8 cellular contexts compared by ENCODE assay signal in the genomic region with DNA sequence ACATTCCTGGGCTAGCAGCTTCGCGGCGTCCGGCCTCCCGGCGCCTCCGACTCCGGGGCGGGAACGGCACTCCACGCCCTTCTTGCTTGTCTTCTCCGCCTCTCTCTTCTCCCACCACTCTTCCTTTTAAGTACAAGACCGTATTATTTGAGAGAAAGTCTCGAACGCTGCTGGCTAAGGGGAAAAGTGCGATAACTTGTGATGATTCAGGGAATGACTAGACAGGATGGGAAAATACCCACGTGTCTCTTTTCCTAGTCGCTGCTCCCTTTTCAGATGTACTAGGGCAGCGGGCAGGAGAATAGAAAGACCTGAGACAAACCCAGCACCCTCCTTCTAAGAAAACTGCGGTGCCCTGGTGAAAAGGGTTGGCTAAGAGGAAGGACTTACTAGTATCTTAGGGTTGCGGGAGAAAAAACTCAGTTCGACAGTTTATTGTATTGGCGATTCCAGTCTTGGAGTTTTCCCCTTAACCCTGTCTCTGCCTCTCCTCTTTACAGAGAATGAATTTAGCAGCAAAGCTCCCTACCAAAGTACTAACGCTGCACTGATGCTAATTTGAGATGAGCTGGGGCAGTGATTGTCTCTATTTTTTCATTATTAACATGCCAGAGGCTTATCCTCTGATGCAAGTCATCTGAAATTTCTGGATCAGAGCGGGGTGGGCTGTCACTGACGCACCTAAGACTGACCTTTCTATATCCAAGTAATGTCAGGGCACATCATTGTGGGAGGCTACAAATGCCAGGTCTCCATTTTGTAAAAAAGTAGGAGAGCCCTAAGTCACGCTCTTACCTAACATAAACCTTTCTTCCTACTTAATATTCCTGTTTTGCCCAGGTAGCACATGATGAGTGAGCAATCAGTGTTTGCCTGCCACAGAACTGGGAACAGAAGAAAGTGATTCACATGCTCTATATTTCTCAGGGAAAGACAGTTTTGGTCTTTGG. TPM values are rescaled to one million over a fixed set of nuclear protein-coding genes. Genes with fewer than 3 reads are reported as not detected.
A peak's percentile ranks its signal among the peaks of the same experiment; 100 is the strongest.
DNase-seq lines count a peak whose midpoint lies in the region; ATAC-seq, FAIRE-seq and TF ChIP-seq lines count a peak whose summit lies in the region.

No MANE protein-coding gene starts in this region.

- H3K4me3 ChIP-seq in CD8-positive, alpha-beta memory T cell (ENCODE audit: low read length): peak overlapping the region; percentile 22
- H3K4me3 ChIP-seq in gastroesophageal sphincter (peak overlapping the region; percentile 61 to 98), ovary (peak overlapping the region; percentile 65)

- ATAC-seq in gastroesophageal sphincter: peak; percentile 45

- peaks cover 12% of the 10 kb centered on the region for H3K4me1 ChIP-seq in CD8-positive, alpha-beta memory T cell (ENCODE audit: insufficient read depth, low read length)
- peaks cover 0 to 41% (median 0%) of the 10 kb centered on the region in 3 donors for H3K4me1 ChIP-seq in gastroesophageal sphincter
- no peaks in the 10 kb centered on the region for H3K4me1 ChIP-seq in ovary (ENCODE audit: insufficient read depth)

- TF ChIP-seq EP300 in gastroesophageal sphincter (IDR thresholded peaks at IDR 0.05): no peak
- TF ChIP-seq EP300 in ovary (IDR thresholded peaks at IDR 0.05): no peak

- POLR2A ChIA-PET in CD8-positive, alpha-beta memory T cell (lab: Charles Lee): no interaction called here
- POLR2A ChIA-PET in activated CD4-positive, alpha-beta memory T cell treated with anti-CD3 and anti-CD28 coated beads for 36 hours (lab: Charles Lee): no interaction called here

- TF ChIP-seq POLR2A in gastroesophageal sphincter (IDR thresholded peaks at IDR 0.05) (no peak), ovary (IDR thresholded peaks at IDR 0.05) (peak; percentile 59)

- 5 to 9% methylated on average over 6 to 16 of the region's 27 CpGs for WGBS in gastroesophageal sphincter (ENCODE audit: low coverage in 1 of 2), 2 donors
- WGBS in ovary, 3 donors: 7% methylated on average over 27 of the region's 27 CpGs

- peaks cover 10 to 28% (median 25%) of the 10 kb centered on the region in 3 donors for H3K4me1 Mint-ChIP-seq in CD8-positive, alpha-beta memory T cell
- peaks cover 9% of the 10 kb centered on the region for H3K4me1 Mint-ChIP-seq in activated CD4-positive, alpha-beta memory T cell treated with anti-CD3 and anti-CD28 coated beads for 36 hours (ENCODE audit: low read depth)

- FAIRE-seq in HTR-8/SVneo (lab: Jason Lieb, UNC): no peak

- no peak overlapping the region for H3K27ac ChIP-seq in CD8-positive, alpha-beta memory T cell (ENCODE audit: low read depth, low read length)
- H3K27ac ChIP-seq in gastroesophageal sphincter (peak overlapping the region; percentile 74 to 94 (median 94)), ovary (peak overlapping the region; percentile 92 to 98)

- intact Hi-C loops in activated CD4-positive, alpha-beta memory T cell treated with anti-CD3 and anti-CD28 coated beads for 36 hours (cut with micrococcal nuclease): loop anchor here (2.0 kb wide), 1 partner anchor 47 kb away; no protein-coding TSS in a partner anchor
- intact Hi-C loops in ovary (cut with DNase I): loop anchor here in 2 of 4 donors (5.0 to 10.0 kb wide), 2 partner anchors 134 to 267 kb away; no protein-coding TSS in a partner anchor

- DNase-seq in CD8-positive, alpha-beta memory T cell: peak in 1 of 5 donors; percentile 3
- DNase-seq in HTR-8/SVneo (ENCODE audit: insufficient read length, low spot score) (peak; percentile 50), ovary (peak in 1 of 5 donors; percentile 58), NCI-H1048 (lab: John Stamatoyannopoulos, UW) (no peak), CD1c-positive myeloid dendritic cell (ENCODE audit: extremely low spot score) (no peak)
- no peak for DNase-seq in activated CD4-positive, alpha-beta memory T cell treated with anti-CD3 and anti-CD28 coated beads for 36 hours
- no peak for DNase-seq in activated CD4-positive, CD25-positive, alpha-beta regulatory T cell treated with anti-CD3 and anti-CD28 coated beads, Interleukin-2, amount 50 U/mL, for 72 hours

- no peaks in the 10 kb centered on the region for H3K36me3 Mint-ChIP-seq in CD8-positive, alpha-beta memory T cell
- H3K36me3 Mint-ChIP-seq in activated CD4-positive, alpha-beta memory T cell treated with anti-CD3 and anti-CD28 coated beads for 36 hours: no peaks in the 10 kb centered on the region

- TF ChIP-seq CTCF in gastroesophageal sphincter (IDR thresholded peaks at IDR 0.05) (no peak), ovary (IDR thresholded peaks at IDR 0.05) (no peak)

- peak overlapping the region in 1 of 8 donors; percentile 45 for H3K27ac Mint-ChIP-seq in CD8-positive, alpha-beta memory T cell
- H3K27ac Mint-ChIP-seq in activated CD4-positive, alpha-beta memory T cell treated with anti-CD3 and anti-CD28 coated beads for 36 hours: no peak overlapping the region

- H3K36me3 ChIP-seq in CD8-positive, alpha-beta memory T cell (ENCODE audit: insufficient read depth, low read length): no peaks in the 10 kb centered on the region
- H3K36me3 ChIP-seq in gastroesophageal sphincter (no peaks in the 10 kb centered on the region), ovary (no peaks in the 10 kb centered on the region)

- peaks cover 14% of the 10 kb centered on the region for H3K27me3 ChIP-seq in CD8-positive, alpha-beta memory T cell (ENCODE audit: insufficient read depth, low read length, poor library complexity, severe bottlenecking)
- no peaks in the 10 kb centered on the region for H3K27me3 ChIP-seq in gastroesophageal sphincter
- H3K27me3 ChIP-seq in ovary: no peaks in the 10 kb centered on the region

- CTCF ChIA-PET in CD8-positive, alpha-beta memory T cell (lab: Charles Lee): no interaction called here
- CTCF ChIA-PET in activated CD4-positive, alpha-beta memory T cell treated with anti-CD3 and anti-CD28 coated beads for 36 hours (lab: Charles Lee): interaction anchor here (0.6 kb wide), 1 partner anchor 16 kb away, joined by 3 read pairs; no protein-coding TSS in a partner anchor

- H3K27me3 Mint-ChIP-seq in CD8-positive, alpha-beta memory T cell: peaks cover 42 to 68% of the 10 kb centered on the region in 2 donors
- peaks cover 42% of the 10 kb centered on the region for H3K27me3 Mint-ChIP-seq in activated CD4-positive, alpha-beta memory T cell treated with anti-CD3 and anti-CD28 coated beads for 36 hours

- peaks cover 0 to 6% (median 2%) of the 10 kb centered on the region in 5 donors for H3K9me3 Mint-ChIP-seq in CD8-positive, alpha-beta memory T cell
- no peaks in the 10 kb centered on the region for H3K9me3 Mint-ChIP-seq in activated CD4-positive, alpha-beta memory T cell treated with anti-CD3 and anti-CD28 coated beads for 36 hours

- peak overlapping the region; percentile 79 to 90 (median 82) for H3K4me3 Mint-ChIP-seq in CD8-positive, alpha-beta memory T cell
- H3K4me3 Mint-ChIP-seq in activated CD4-positive, alpha-beta memory T cell treated with anti-CD3 and anti-CD28 coated beads for 36 hours: peak overlapping the region; percentile 65

- no peaks in the 10 kb centered on the region for H3K9me3 ChIP-seq in CD8-positive, alpha-beta memory T cell (ENCODE audit: low read length)
- no peaks in the 10 kb centered on the region for H3K9me3 ChIP-seq in gastroesophageal sphincter
- no peaks in the 10 kb centered on the region for H3K9me3 ChIP-seq in ovary

RNA-seq across cellular contexts. Expression of a gene that starts 0.8 kb away (rescaled TPM):
- 1 to 10 TPM; 2.3 to 2.4 TPM for total RNA-seq in CD8-positive, alpha-beta memory T cell
- polyA plus RNA-seq in CD8-positive, alpha-beta memory T cell: 2.9 TPM
- 1 to 10 TPM; 4.6 to 5.3 TPM for total RNA-seq in activated CD4-positive, alpha-beta memory T cell treated with anti-CD3 and anti-CD28 coated beads for 36 hours
- total RNA-seq in gastroesophageal sphincter: 10 to 100 TPM; 45.1 to 92.1 (median 59.5) TPM
- 100 to 1,000 TPM in 1 of 7 donors, 10 to 100 TPM in 6; 46.8 to 125 (median 75.6) TPM for total RNA-seq in ovary
- 10 to 100 TPM; 26.4 to 39.6 TPM for polyA plus RNA-seq in ovary

Comparison
In these comparisons a context has a peak if more than half of its experiments do, and no peak if none do; other contexts are left out.
1. H3K4me3 ChIP-seq: peak in every context shown above with its lines; median percentile 80 in gastroesophageal sphincter; 65 in ovary; 22 in CD8-positive, alpha-beta memory T cell.
2. RNA of a gene that starts 0.8 kb away (total RNA-seq): 46.8 to 125 TPM in ovary and 45.1 to 92.1 TPM in gastroesophageal sphincter; 4.6 to 5.3 TPM in activated CD4-positive, alpha-beta memory T cell treated with anti-CD3 and anti-CD28 coated beads for 36 hours and 2.3 to 2.4 TPM in CD8-positive, alpha-beta memory T cell; every median in the first group is over 4 times any median in the second.